Comparison of ENCODE assay signal across 11 cellular contexts in the genomic region with DNA sequence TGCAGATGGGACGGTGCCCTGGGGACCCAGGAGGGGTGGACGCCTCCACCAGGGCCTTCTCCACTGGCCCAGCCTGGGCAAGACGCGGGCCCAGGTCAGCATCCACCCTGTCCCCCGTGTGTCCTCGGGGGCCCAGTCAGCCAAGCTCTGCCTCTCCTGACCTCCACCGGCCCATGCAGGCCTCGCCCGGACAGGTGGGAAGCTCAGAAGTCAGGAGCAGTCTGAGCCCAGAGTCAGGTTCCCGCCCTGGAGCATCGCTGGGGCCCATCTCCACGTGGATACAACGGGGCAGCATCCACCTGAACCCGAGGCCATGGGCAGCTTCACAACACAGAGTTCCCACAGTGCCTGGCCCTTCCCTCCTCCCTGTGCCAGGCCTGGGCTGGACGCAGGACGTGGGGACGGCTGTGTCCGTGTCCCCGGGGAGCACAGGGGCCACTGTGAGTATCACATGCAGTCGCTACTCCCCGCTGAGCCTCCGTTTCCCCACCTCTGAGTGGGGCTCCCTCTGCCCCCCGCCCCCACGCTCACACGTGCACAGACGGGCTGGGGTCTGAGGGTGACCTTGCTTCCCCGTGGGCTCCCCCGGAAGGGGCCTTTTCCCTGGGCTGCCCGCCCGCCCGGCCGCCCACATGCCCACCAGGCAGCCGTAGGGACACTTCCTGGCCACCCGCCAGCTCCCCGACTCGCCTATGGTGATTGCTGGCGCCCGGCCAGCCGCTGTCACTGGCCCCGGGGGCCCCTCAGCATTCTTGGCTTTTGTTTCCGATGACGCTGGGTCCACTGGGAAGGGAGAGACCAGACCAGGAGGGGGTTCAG.
A peak's percentile ranks its signal among the peaks of the same experiment; 100 is the strongest.
DNase-seq lines count a peak whose midpoint lies in the region; ATAC-seq and TF ChIP-seq lines count a peak whose summit lies in the region.
"Had no signal": no experiment of that assay in that cellular context is flagged by ENCODE, and none has a peak within 500 bp of the region (broad histone marks: within the 10 kb centered on the region; RNA-seq: fewer than 3 reads in every experiment).

No MANE protein-coding gene starts in this region.

- H3K27ac ChIP-seq in RWPE2 (ENCODE audit: poor library complexity, severe bottlenecking), result no peak overlapping the region
- H3K27ac ChIP-seq in tibial nerve, result peak overlapping the region in 3 of 4 donors; percentile 2 to 76 (median 60)

- H3K4me3 ChIP-seq in RWPE2 (ENCODE audit: severe bottlenecking) (no peak overlapping the region), tibial nerve (no peak overlapping the region)

- TF ChIP-seq POLR2A in tibial nerve (IDR thresholded peaks at IDR 0.05), result no peak

- ATAC-seq in RWPE2 (ENCODE audit: low read depth), result peak; percentile 17; the same call in 1 of the 3 replicates
- ATAC-seq in left ventricle myocardium superior, result peak; percentile 41
- no peak for ATAC-seq in HG03159 (IDR thresholded peaks at IDR 0.05; ENCODE audit: unreplicated experiment)
- ATAC-seq in HG03571 (IDR thresholded peaks at IDR 0.05; ENCODE audit: unreplicated experiment), result no peak
- no peak for ATAC-seq in GM21528 (IDR thresholded peaks at IDR 0.05; ENCODE audit: low FRiP score, unreplicated experiment)

- WGBS in tibial nerve, 2 donors, result 24 to 37% methylated on average over 21 to 29 of the region's 42 CpGs

- TF ChIP-seq CTCF in RWPE2 (IDR thresholded peaks at IDR 0.05; ENCODE audit: poor library complexity, severe bottlenecking) (no peak), tibial nerve (IDR thresholded peaks at IDR 0.05) (no peak)

- intact Hi-C loops in left ventricle myocardium superior (cut with micrococcal nuclease), result no loop called here

- no peaks in the 10 kb centered on the region for H3K4me1 ChIP-seq in RWPE2 (ENCODE audit: insufficient read depth, poor library complexity, severe bottlenecking)
- peaks cover 0 to 48% (median 26%) of the 10 kb centered on the region in 4 donors for H3K4me1 ChIP-seq in tibial nerve

- DNase-seq in NCI-H524 (lab: John Stamatoyannopoulos, UW) (peak; percentile 7 to 56), NCI-H524 treated with DMSO at 0.1 percent for 48 hours (lab: John Stamatoyannopoulos, UW) (no peak), RWPE2 (ENCODE audit: low spot score) (no peak), left ventricle myocardium superior (peak; percentile 86), tibial nerve (ENCODE audit: low spot score in 2 of 2) (peak in 1 of 2 donors; percentile 31)
- DNase-seq: erythroblast, islet precursor cell, NCI-H774 had no signal

- no peaks in the 10 kb centered on the region for H3K9me3 ChIP-seq in RWPE2 (ENCODE audit: severe bottlenecking)
- H3K9me3 ChIP-seq in tibial nerve, result no peaks in the 10 kb centered on the region

- TF ChIP-seq EP300 in tibial nerve (IDR thresholded peaks at IDR 0.05), result peak in 1 of 2 donors; percentile 53

- no peaks in the 10 kb centered on the region for H3K36me3 ChIP-seq in RWPE2 (ENCODE audit: low read depth)
- H3K36me3 ChIP-seq in tibial nerve, result no peaks in the 10 kb centered on the region

- peaks cover 3% of the 10 kb centered on the region for H3K27me3 ChIP-seq in RWPE2 (ENCODE audit: insufficient read depth, poor library complexity, severe bottlenecking)
- H3K27me3 ChIP-seq in tibial nerve, result peaks cover 0 to 24% of the 10 kb centered on the region in 2 donors

Comparison
In these comparisons a context has a peak if more than half of its experiments do, and no peak if none do; other contexts are left out.
1. DNase-seq: peak in NCI-H524 (2 of 2) and left ventricle myocardium superior (single experiment); none in NCI-H524 treated with DMSO at 0.1 percent for 48 hours (single experiment) and RWPE2 (single experiment).
2. ATAC-seq: peak in RWPE2 (single experiment) and left ventricle myocardium superior (single experiment); none in HG03159 (single experiment), HG03571 (single experiment) and GM21528 (single experiment).